28 cellular contexts compared by ENCODE assay signal in genomic region chr14:70005281-70005805, GRCh38.
A peak's percentile ranks its signal among the peaks of the same experiment; 100 is the strongest.
DNase-seq lines count a peak whose midpoint lies in the region; ATAC-seq, FAIRE-seq and TF ChIP-seq lines count a peak whose summit lies in the region.
"Had no signal": no experiment of that assay in that cellular context is flagged by ENCODE, and none has a peak within 500 bp of the region (broad histone marks: within the 10 kb centered on the region; RNA-seq: fewer than 3 reads in every experiment).

No MANE protein-coding gene starts in this region.

- H3K4me1 ChIP-seq in esophagus squamous epithelium = peaks cover 0 to 24% (median 11%) of the 10 kb centered on the region in 3 donors
- H3K4me1 ChIP-seq: BE2C, vagina had no signal

- DNase-seq in HTR-8/SVneo (ENCODE audit: insufficient read length, low spot score) (no peak), bronchial epithelial cell (ENCODE audit: low read depth) (no peak), neural crest cell (ENCODE audit: low read depth, low spot score) (no peak), sciatic nerve (ENCODE audit: low spot score) (no peak), esophagus squamous epithelium (lab: John Stamatoyannopoulos, UW) (no peak), iPS-NIHi7 (ENCODE audit: extremely low spot score) (no peak)
- DNase-seq in activated CD4-positive, alpha-beta T cell treated with anti-CD3 and anti-CD28 coated beads for 4 hours = no peak
- DNase-seq: activated B cell treated with CpG ODN at 0.5 μM for 24 hours; activated CD4-positive, alpha-beta T cell treated with anti-CD3 and anti-CD28 coated beads, Interleukin-2, amount 50 U/mL, for 4 hours; activated naive CD4-positive, alpha-beta T cell treated with anti-CD3 and anti-CD28 coated beads, Interleukin-2, amount 10 ng/mL, durations not matched to agents 7 days and 5 days; amniotic stem cell; BE2C; DND-41; effector memory CD4-positive, alpha-beta T cell; HCEC 1CT; kidney; NCI-H1417 treated with DMSO at 0.1 percent for 48 hours; NCI-H510A treated with DMSO at 0.1 percent for 48 hours; SHP77; sigmoid colon; stimulated activated naive CD4-positive, alpha-beta T cell; testis had no signal

- no peak for ATAC-seq in sciatic nerve

- TF ChIP-seq CTCF in 22Rv1 (IDR thresholded peaks at IDR 0.05) = no peak
- TF ChIP-seq CTCF in bronchial epithelial cell (IDR thresholded peaks at IDR 0.05; ENCODE audit: insufficient read depth, low read length, severe bottlenecking) = no peak
- TF ChIP-seq CTCF in neural crest cell (conservative IDR thresholded peaks at IDR 0.05) = no peak
- no peak for TF ChIP-seq CTCF in esophagus squamous epithelium (IDR thresholded peaks at IDR 0.05)

- H3K9me3 Mint-ChIP-seq in neural crest cell = peaks cover 2% of the 10 kb centered on the region
- H3K9me3 Mint-ChIP-seq: activated B cell treated with CpG ODN at 0.5 μM for 24 hours; activated naive CD4-positive, alpha-beta T cell treated with anti-CD3 and anti-CD28 coated beads, Interleukin-2, amount 10 ng/mL, durations not matched to agents 7 days and 5 days had no signal

- H3K27me3 ChIP-seq in bronchial epithelial cell (ENCODE audit: control insufficient read depth, insufficient read depth, low read length) = no peaks in the 10 kb centered on the region
- peaks cover 0 to 52% (median 0%) of the 10 kb centered on the region in 4 donors for H3K27me3 ChIP-seq in esophagus squamous epithelium
- H3K27me3 ChIP-seq: BE2C, sigmoid colon, testis, vagina had no signal

- H3K4me3 ChIP-seq in bronchial epithelial cell (ENCODE audit: low read depth, low read length) (no peak overlapping the region), esophagus squamous epithelium (no peak overlapping the region)
- H3K4me3 ChIP-seq: lung, sigmoid colon, testis, vagina had no signal

- peaks cover 46% of the 10 kb centered on the region for H3K36me3 Mint-ChIP-seq in neural crest cell (ENCODE audit: low read depth)
- H3K36me3 Mint-ChIP-seq: activated naive CD4-positive, alpha-beta T cell treated with anti-CD3 and anti-CD28 coated beads, Interleukin-2, amount 10 ng/mL, durations not matched to agents 7 days and 5 days had no signal

- H3K27ac ChIP-seq in 22Rv1 (peak overlapping the region; percentile 20; the same call in 1 of the 2 replicates), esophagus squamous epithelium (no peak overlapping the region)
- H3K27ac ChIP-seq: KMS-11, sigmoid colon, testis, vagina had no signal

- H3K36me3 ChIP-seq in bronchial epithelial cell (ENCODE audit: control insufficient read depth, insufficient read depth, low read length) (no peaks in the 10 kb centered on the region), esophagus squamous epithelium (no peaks in the 10 kb centered on the region)
- H3K36me3 ChIP-seq: BE2C, sigmoid colon, vagina had no signal

- FAIRE-seq in HTR-8/SVneo (lab: Jason Lieb, UNC) = peak; percentile 92
- peak; percentile 40 for FAIRE-seq in bronchial epithelial cell (lab: Jason Lieb, UNC)
- FAIRE-seq: A204.1, colon, kidney had no signal

- no peak for TF ChIP-seq POLR2A in esophagus squamous epithelium (IDR thresholded peaks at IDR 0.05)

- intact Hi-C loops in sciatic nerve (cut with DNase I) (no loop called here), esophagus squamous epithelium (cut with DNase I) (no loop called here)

- H3K4me3 Mint-ChIP-seq in neural crest cell = no peak overlapping the region
- H3K4me3 Mint-ChIP-seq: activated B cell treated with CpG ODN at 0.5 μM for 24 hours; activated naive CD4-positive, alpha-beta T cell treated with anti-CD3 and anti-CD28 coated beads, Interleukin-2, amount 10 ng/mL, durations not matched to agents 7 days and 5 days had no signal

- no peaks in the 10 kb centered on the region for H3K27me3 Mint-ChIP-seq in neural crest cell (ENCODE audit: low read depth)
- H3K27me3 Mint-ChIP-seq: activated B cell treated with CpG ODN at 0.5 μM for 24 hours had no signal

- no peaks in the 10 kb centered on the region for H3K9me3 ChIP-seq in esophagus squamous epithelium
- H3K9me3 ChIP-seq: BE2C, sigmoid colon, testis, vagina had no signal

- peak overlapping the region; percentile 59 for H3K27ac Mint-ChIP-seq in neural crest cell (ENCODE audit: unreplicated experiment)
- H3K27ac Mint-ChIP-seq: activated B cell treated with CpG ODN at 0.5 μM for 24 hours; activated naive CD4-positive, alpha-beta T cell treated with anti-CD3 and anti-CD28 coated beads, Interleukin-2, amount 10 ng/mL, durations not matched to agents 7 days and 5 days had no signal

- H3K4me1 Mint-ChIP-seq in neural crest cell = peaks cover 58% of the 10 kb centered on the region
- H3K4me1 Mint-ChIP-seq: activated naive CD4-positive, alpha-beta T cell treated with anti-CD3 and anti-CD28 coated beads, Interleukin-2, amount 10 ng/mL, durations not matched to agents 7 days and 5 days had no signal

- WGBS in esophagus squamous epithelium, 2 donors = 26 to 60% methylated on average over 2 to 5 of the region's 5 CpGs
